Comparison of ENCODE assay signal across 39 cellular contexts in genomic region chr16:89207993-89208392, GRCh38. TPM values are rescaled to one million over a fixed set of nuclear protein-coding genes. Genes with fewer than 3 reads are reported as not detected.
"Had no signal": no experiment of that assay in that cellular context is flagged by ENCODE, and none has a peak within 500 bp of the region (broad histone marks: within the 10 kb centered on the region; RNA-seq: fewer than 3 reads in every experiment).

No MANE protein-coding gene starts in this region.

- H3K4me3 ChIP-seq: MG63 had no signal

- H3K9me3 ChIP-seq: MG63 had no signal

- H3K36me3 ChIP-seq: MG63 had no signal

- DNase-seq: Karpas-422, Kasumi-1, MG63, MM.1S, MV-4-11, NCI-H1048, NCI-H1092, NCI-H1092 treated with DMSO at 0.1 percent for 48 hours, NCI-H1105, NCI-H1105 treated with DMSO at 0.1 percent for 48 hours, NCI-H1417, NCI-H1417 treated with DMSO at 0.1 percent for 48 hours, NCI-H1436, NCI-H1436 treated with DMSO at 0.1 percent for 48 hours, NCI-H146, NCI-H1694, NCI-H187, NCI-H187 treated with DMSO at 0.1 percent for 48 hours, NCI-H1930, NCI-H2029, NCI-H2029 treated with DMSO at 0.1 percent for 48 hours, NCI-H2081, NCI-H2081 treated with DMSO at 0.1 percent for 48 hours, NCI-H2107, NCI-H2171, NCI-H2171 treated with DMSO at 0.1 percent for 48 hours, NCI-H2227 treated with DMSO at 0.1 percent for 48 hours, NCI-H226, NCI-H345, NCI-H446, NCI-H446 treated with DMSO at 0.1 percent for 48 hours, NCI-H510A, NCI-H510A treated with DMSO at 0.1 percent for 48 hours, NCI-H524, NCI-H524 treated with DMSO at 0.1 percent for 48 hours, NCI-H526 had no signal

RNA-seq across cellular contexts. Expression of gene SLC22A31, which starts 7.7 kb away (rescaled TPM):
- total RNA-seq: M059J, MCF 10A, NCI-H460 had no signal

RNA-seq across cellular contexts. Expression of gene CDH15, which starts 36.4 kb away (rescaled TPM):
- total RNA-seq: MCF 10A had no signal
